31 cellular contexts compared by ENCODE assay signal in genomic region chr2:64481665-64482064, GRCh38.
"Had no signal": no experiment of that assay in that cellular context is flagged by ENCODE, and none has a peak within 500 bp of the region (broad histone marks: within the 10 kb centered on the region; RNA-seq: fewer than 3 reads in every experiment).

No MANE protein-coding gene starts in this region.

- H3K27ac ChIP-seq: ascending aorta, cardiac muscle cell, WERI-Rb-1 had no signal

- DNase-seq: activated CD4-positive, alpha-beta memory T cell treated with anti-CD3 and anti-CD28 coated beads, Interleukin-2, amount 10 ng/mL, durations not matched to agents 7 days and 5 days; activated CD4-positive, alpha-beta T cell treated with anti-CD3 and anti-CD28 coated beads for 1 hour; activated CD4-positive, alpha-beta T cell treated with anti-CD3 and anti-CD28 coated beads for 36 hours; activated CD4-positive, alpha-beta T cell treated with anti-CD3 and anti-CD28 coated beads for 48 hours; activated CD4-positive, alpha-beta T cell treated with anti-CD3 and anti-CD28 coated beads, Interleukin-2, amount 10 ng/mL, durations not matched to agents 7 days and 5 days; activated CD4-positive, alpha-beta T cell treated with anti-CD3 and anti-CD28 coated beads, Interleukin-2, amount 50 U/mL, for 48 hours; activated CD4-positive, CD25-positive, alpha-beta regulatory T cell; activated CD8-positive, alpha-beta memory T cell treated with anti-CD3 and anti-CD28 coated beads for 24 hours; activated CD8-positive, alpha-beta memory T cell treated with anti-CD3 and anti-CD28 coated beads, Interleukin-2, amount 10 ng/mL, durations not matched to agents 7 days and 5 days; activated CD8-positive, alpha-beta memory T cell treated with anti-CD3 and anti-CD28 coated beads, Interleukin-2, amount 50 U/mL, for 48 hours; activated CD8-positive, alpha-beta T cell treated with anti-CD3 and anti-CD28 coated beads, Interleukin-2, amount 10 ng/mL, durations not matched to agents 7 days and 5 days; activated effector memory CD4-positive, alpha-beta T cell treated with Interleukin-2 at 50 U/mL for 16 hours; activated gamma-delta T cell; activated naive CD4-positive, alpha-beta T cell treated with anti-CD3 and anti-CD28 coated beads, Interleukin-2, amount 10 ng/mL, durations not matched to agents 7 days and 5 days; activated naive CD4-positive, alpha-beta T cell treated with Interleukin-2 at 50 U/mL for 16 hours; activated naive CD8-positive, alpha-beta T cell treated with anti-CD3 and anti-CD28 coated beads, Interleukin-2, amount 10 ng/mL, durations not matched to agents 7 days and 5 days; activated naive CD8-positive, alpha-beta T cell treated with anti-CD3 and anti-CD28 coated beads, Interleukin-2, amount 50 U/mL, for 24 hours; activated T-cell treated with anti-CD3 and anti-CD28 coated beads, Interleukin-2, amount 50 U/mL, for 24 hours; activated T-cell treated with anti-CD3 and anti-CD28 coated beads, Interleukin-2, amount 50 U/mL, for 48 hours; amygdala; anterior cingulate cortex; caudate nucleus; cerebellar nuclear complex; T-cell; T-helper 2 cell; T-helper 9 cell; WERI-Rb-1 had no signal

- H3K36me3 ChIP-seq: ascending aorta, cardiac muscle cell, WERI-Rb-1 had no signal

- ATAC-seq: activated CD4-positive, alpha-beta T cell treated with anti-CD3 and anti-CD28 coated beads for 36 hours; activated CD4-positive, CD25-positive, alpha-beta regulatory T cell treated with anti-CD3 and anti-CD28 coated beads, Interleukin-2, amount 50 U/mL, for 24 hours; activated CD8-positive, alpha-beta memory T cell treated with anti-CD3 and anti-CD28 coated beads, Interleukin-2, amount 10 ng/mL, durations not matched to agents 7 days and 5 days; activated CD8-positive, alpha-beta T cell treated with anti-CD3 and anti-CD28 coated beads, Interleukin-2, amount 10 ng/mL, durations not matched to agents 7 days and 5 days; activated naive CD8-positive, alpha-beta T cell treated with anti-CD3 and anti-CD28 coated beads, Interleukin-2, amount 50 U/mL, for 24 hours; T-cell; WTC11 had no signal

- H3K27me3 ChIP-seq: ascending aorta, cardiac muscle cell had no signal

- H3K4me1 ChIP-seq: ascending aorta had no signal

- H3K4me3 ChIP-seq: ascending aorta, cardiac muscle cell had no signal

- H3K9me3 ChIP-seq: ascending aorta had no signal
